ENCODE assay signal across 30 cellular contexts in genomic region chr10:4256971-4257370, GRCh38.
"Had no signal": no experiment of that assay in that cellular context is flagged by ENCODE, and none has a peak within 500 bp of the region (broad histone marks: within the 10 kb centered on the region; RNA-seq: fewer than 3 reads in every experiment).

No MANE protein-coding gene starts in this region.

- ATAC-seq: activated CD8-positive, alpha-beta T cell treated with anti-CD3 and anti-CD28 coated beads for 36 hours; activated naive CD4-positive, alpha-beta T cell treated with anti-CD3 and anti-CD28 coated beads, Interleukin-2, amount 50 U/mL, for 72 hours; activated T-cell treated with anti-CD3 and anti-CD28 coated beads, Interleukin-2, amount 50 U/mL, for 4 hours; activated T-cell treated with anti-CD3 and anti-CD28 coated beads, Interleukin-2, amount 50 U/mL, for 72 hours; activated T-helper 17 cell treated with anti-CD3 and anti-CD28 coated beads, Interleukin-2, amount 50 U/mL, for 72 hours; body of pancreas; T-cell; T-helper 17 cell had no signal

- H3K27ac ChIP-seq: adrenal gland, body of pancreas, brain microvascular endothelial cell, breast epithelium, VCaP had no signal

- H3K4me1 ChIP-seq: body of pancreas, breast epithelium had no signal

- H3K27me3 ChIP-seq: adrenal gland, body of pancreas, brain microvascular endothelial cell, breast epithelium had no signal

- H3K9me3 ChIP-seq: adrenal gland, body of pancreas, breast epithelium had no signal

- DNase-seq: activated B cell treated with CpG ODN at 0.5 μM for 24 hours; activated CD4-positive, alpha-beta memory T cell treated with anti-CD3 and anti-CD28 coated beads for 36 hours; activated CD4-positive, alpha-beta T cell treated with anti-CD3 and anti-CD28 coated beads for 4 hours; activated CD4-positive, alpha-beta T cell treated with anti-CD3 and anti-CD28 coated beads, Interleukin-2, amount 10 ng/mL, durations not matched to agents 7 days and 5 days; activated CD4-positive, alpha-beta T cell treated with anti-CD3 and anti-CD28 coated beads, Interleukin-2, amount 50 U/mL, for 4 hours; activated CD4-positive, CD25-positive, alpha-beta regulatory T cell treated with anti-CD3 and anti-CD28 coated beads, Interleukin-2, amount 50 U/mL, for 72 hours; activated CD8-positive, alpha-beta memory T cell treated with anti-CD3 and anti-CD28 coated beads, Interleukin-2, amount 50 U/mL, for 4 hours; activated CD8-positive, alpha-beta T cell treated with anti-CD3 and anti-CD28 coated beads for 36 hours; activated effector memory CD4-positive, alpha-beta T cell treated with anti-CD3 and anti-CD28 coated beads, Interleukin-2, amount 50 U/mL, for 16 hours; activated gamma-delta T cell treated with Interleukin-2 at 50 U/mL for 16 hours; activated naive CD4-positive, alpha-beta T cell; activated naive CD4-positive, alpha-beta T cell treated with anti-CD3 and anti-CD28 coated beads for 36 hours; activated naive CD4-positive, alpha-beta T cell treated with anti-CD3 and anti-CD28 coated beads, Interleukin-2, amount 50 U/mL, for 16 hours; activated naive CD8-positive, alpha-beta T cell treated with anti-CD3 and anti-CD28 coated beads for 36 hours; activated T-cell treated with anti-CD3 and anti-CD28 coated beads for 4 hours; activated T-cell treated with anti-CD3 and anti-CD28 coated beads, Interleukin-2, amount 50 U/mL, for 1 hour; activated T-cell treated with anti-CD3 and anti-CD28 coated beads, Interleukin-2, amount 50 U/mL, for 4 hours; activated T-cell treated with anti-CD3 and anti-CD28 coated beads, Interleukin-2, amount 50 U/mL, for 72 hours; adrenal gland; amniotic stem cell; aorta; body of pancreas; brain microvascular endothelial cell; central memory CD4-positive, alpha-beta T cell; T-cell; T-helper 17 cell had no signal

- H3K4me3 ChIP-seq: adrenal gland, body of pancreas, breast epithelium had no signal

- H3K36me3 ChIP-seq: adrenal gland, brain microvascular endothelial cell, breast epithelium had no signal
